1 cellular context compared by ENCODE assay signal in genomic region chr17:39667262-39668140, GRCh38.
TF ChIP-seq lines count a peak whose summit lies in the region.

No MANE protein-coding gene starts in this region.

TF ChIP-seq in HEK293T, 16 proteins besides CTCF, POLR2A, EP300 and RAD21:
- TF ChIP-seq FOXA1 (IDR thresholded peaks at IDR 0.05) (no peak), HDGF (IDR thresholded peaks at IDR 0.05; ENCODE audit: borderline replicate concordance) (no peak)
